In genomic region chr12:59007620-59008019, GRCh38 we compare ENCODE assay signal across 22 cellular contexts.
DNase-seq lines count a peak whose midpoint lies in the region; ATAC-seq, FAIRE-seq and TF ChIP-seq lines count a peak whose summit lies in the region.
"Had no signal": no experiment of that assay in that cellular context is flagged by ENCODE, and none has a peak within 500 bp of the region (broad histone marks: within the 10 kb centered on the region; RNA-seq: fewer than 3 reads in every experiment).

No MANE protein-coding gene starts in this region.

- DNase-seq in Daoy (ENCODE audit: low read depth) (peak; percentile 9), M059J (ENCODE audit: low read depth) (peak; percentile 17), bronchial epithelial cell (ENCODE audit: low read depth) (peak; percentile 17), iris pigment epithelial cell (ENCODE audit: low read depth) (peak; percentile 54), ACHN (no peak)
- DNase-seq in activated T-cell treated with anti-CD3 and anti-CD28 coated beads, Interleukin-2, amount 50 U/mL, for 1 hour: no peak
- no peak for DNase-seq in stimulated activated CD4-positive, alpha-beta T cell treated with anti-CD3 and anti-CD28 coated beads, Interleukin-2, amount 100 ng/mL, for 48 hours
- DNase-seq: 8988T, DMS153, DND-41, GOT3, NCI-H1092, NCI-H1417 treated with DMSO at 0.1 percent for 48 hours, NCI-H1694 treated with DMSO at 0.1 percent for 48 hours, NCI-H2081, NCI-H2227 treated with DMSO at 0.1 percent for 48 hours, NCI-H69, Right ventricle myocardium superior, RPMI8226 had no signal

- no peak for TF ChIP-seq CTCF in bronchial epithelial cell (IDR thresholded peaks at IDR 0.05; ENCODE audit: insufficient read depth, low read length, severe bottlenecking)

- FAIRE-seq in bronchial epithelial cell (lab: Jason Lieb, UNC): no peak

- no peaks in the 10 kb centered on the region for H3K36me3 ChIP-seq in bronchial epithelial cell (ENCODE audit: control insufficient read depth, insufficient read depth, low read length)
- H3K36me3 ChIP-seq: SJSA1 had no signal

- H3K4me3 ChIP-seq in bronchial epithelial cell (ENCODE audit: low read depth, low read length): no peak overlapping the region
- H3K4me3 ChIP-seq: SJSA1 had no signal

- in situ Hi-C loops in ACHN (cut with HindIII; ENCODE audit: low pct_ligation_motif_present, low pct_unique_long_range_greater_than_20kb, low sequenced_read_pairs): no loop called here

- no peak for ATAC-seq in HG03460 (IDR thresholded peaks at IDR 0.05; ENCODE audit: unreplicated experiment)
- ATAC-seq: HCT116 had no signal

- no peaks in the 10 kb centered on the region for H3K27me3 ChIP-seq in bronchial epithelial cell (ENCODE audit: control insufficient read depth, insufficient read depth, low read length)
- H3K27me3 ChIP-seq: SJSA1 had no signal

Comparison
In these comparisons a context has a peak if more than half of its experiments do, and no peak if none do; other contexts are left out.
1. DNase-seq: peak in Daoy (single experiment), M059J (single experiment), bronchial epithelial cell (single experiment) and iris pigment epithelial cell (single experiment); none in ACHN (single experiment), activated T-cell treated with anti-CD3 and anti-CD28 coated beads, Interleukin-2, amount 50 U/mL, for 1 hour (single experiment) and stimulated activated CD4-positive, alpha-beta T cell treated with anti-CD3 and anti-CD28 coated beads, Interleukin-2, amount 100 ng/mL, for 48 hours (0 of 2).